ENCODE assay signal across 15 cellular contexts in genomic region chr13:19961924-19962323, GRCh38. TPM values are rescaled to one million over a fixed set of nuclear protein-coding genes. Genes with fewer than 3 reads are reported as not detected.
DNase-seq lines count a peak whose midpoint lies in the region; ATAC-seq and TF ChIP-seq lines count a peak whose summit lies in the region.
"Had no signal": no experiment of that assay in that cellular context is flagged by ENCODE, and none has a peak within 500 bp of the region (broad histone marks: within the 10 kb centered on the region; RNA-seq: fewer than 3 reads in every experiment).

No MANE protein-coding gene starts in this region.

- H3K4me1 ChIP-seq in transverse colon: peaks cover 20 to 62% (median 26%) of the 10 kb centered on the region in 4 donors

- peak overlapping the region; percentile 74 for H3K27ac Mint-ChIP-seq in activated T-cell treated with anti-CD3 and anti-CD28 coated beads, Interleukin-2, amount 50 U/mL, for 24 hours
- no peak overlapping the region for H3K27ac Mint-ChIP-seq in WTC11
- no peak overlapping the region for H3K27ac Mint-ChIP-seq in glutamatergic neuron (ENCODE audit: unreplicated experiment)
- H3K27ac Mint-ChIP-seq in stimulated activated effector memory CD8-positive, alpha-beta T cell treated with anti-CD3 and anti-CD28 coated beads, Interleukin-12 subunit alpha, Interleukin-12 subunit beta, amount 100 ng/mL, for 72 hours: no peak overlapping the region

- CTCF ChIA-PET in WTC11 (lab: Charles Lee): interaction anchor here (0.6 to 1.1 kb wide), 2 partner anchors 19 to 166 kb away, joined by 4 read pairs; no protein-coding TSS in a partner anchor

- H3K4me1 Mint-ChIP-seq in activated T-cell treated with anti-CD3 and anti-CD28 coated beads, Interleukin-2, amount 50 U/mL, for 24 hours (ENCODE audit: low read depth): peaks cover 51% of the 10 kb centered on the region
- H3K4me1 Mint-ChIP-seq in activated T-cell treated with anti-CD3 and anti-CD28 coated beads, Interleukin-2, amount 50 U/mL, for 4 hours (ENCODE audit: low read depth): peaks cover 44% of the 10 kb centered on the region
- H3K4me1 Mint-ChIP-seq in WTC11 (peaks cover 29% of the 10 kb centered on the region), glutamatergic neuron (ENCODE audit: low read depth, unreplicated experiment) (peaks cover 10% of the 10 kb centered on the region)
- H3K4me1 Mint-ChIP-seq in stimulated activated effector memory CD8-positive, alpha-beta T cell treated with anti-CD3 and anti-CD28 coated beads, Interleukin-12 subunit alpha, Interleukin-12 subunit beta, amount 100 ng/mL, for 72 hours: peaks cover 24% of the 10 kb centered on the region

- no peak for TF ChIP-seq CTCF in WTC11 (IDR thresholded peaks at IDR 0.05)
- TF ChIP-seq CTCF in glutamatergic neuron (IDR thresholded peaks at IDR 0.05; ENCODE audit: partially characterized antibody, unreplicated experiment): no peak
- no peak for TF ChIP-seq CTCF in transverse colon (IDR thresholded peaks at IDR 0.05)

- intact Hi-C loops in transverse colon (cut with DNase I; ENCODE audit: low total_unique reads): no loop called here

- no peak overlapping the region for H3K4me3 Mint-ChIP-seq in activated T-cell treated with anti-CD3 and anti-CD28 coated beads, Interleukin-2, amount 50 U/mL, for 24 hours
- H3K4me3 Mint-ChIP-seq in activated T-cell treated with anti-CD3 and anti-CD28 coated beads, Interleukin-2, amount 50 U/mL, for 4 hours: no peak overlapping the region
- peak overlapping the region; percentile 96 for H3K4me3 Mint-ChIP-seq in WTC11
- H3K4me3 Mint-ChIP-seq in glutamatergic neuron (ENCODE audit: unreplicated experiment): peak overlapping the region; percentile 78
- H3K4me3 Mint-ChIP-seq in stimulated activated effector memory CD8-positive, alpha-beta T cell treated with anti-CD3 and anti-CD28 coated beads, Interleukin-12 subunit alpha, Interleukin-12 subunit beta, amount 100 ng/mL, for 72 hours: peak overlapping the region; percentile 95

- no peak for TF ChIP-seq POLR2A in transverse colon (IDR thresholded peaks at IDR 0.05)

- POLR2A ChIA-PET in WTC11 (lab: Charles Lee): no interaction called here

- H3K36me3 ChIP-seq in transverse colon: peaks cover 0 to 13% (median 6%) of the 10 kb centered on the region in 4 donors

- H3K36me3 Mint-ChIP-seq in activated T-cell treated with anti-CD3 and anti-CD28 coated beads, Interleukin-2, amount 50 U/mL, for 24 hours (ENCODE audit: low read depth): peaks cover 63% of the 10 kb centered on the region
- peaks cover 2% of the 10 kb centered on the region for H3K36me3 Mint-ChIP-seq in activated T-cell treated with anti-CD3 and anti-CD28 coated beads, Interleukin-2, amount 50 U/mL, for 4 hours (ENCODE audit: insufficient read depth)
- H3K36me3 Mint-ChIP-seq in WTC11 (peaks cover 43% of the 10 kb centered on the region), glutamatergic neuron (ENCODE audit: unreplicated experiment) (no peaks in the 10 kb centered on the region)
- H3K36me3 Mint-ChIP-seq in stimulated activated effector memory CD8-positive, alpha-beta T cell treated with anti-CD3 and anti-CD28 coated beads, Interleukin-12 subunit alpha, Interleukin-12 subunit beta, amount 100 ng/mL, for 72 hours: peaks cover 81% of the 10 kb centered on the region

- no peaks in the 10 kb centered on the region for H3K9me3 ChIP-seq in transverse colon
- H3K9me3 ChIP-seq: left ventricle myocardium inferior, testis had no signal

- DNase-seq in activated T-cell treated with anti-CD3 and anti-CD28 coated beads, Interleukin-2, amount 50 U/mL, for 24 hours: no peak
- DNase-seq in activated T-cell treated with anti-CD3 and anti-CD28 coated beads, Interleukin-2, amount 50 U/mL, for 4 hours: no peak
- DNase-seq in WTC11 (ENCODE audit: low spot score) (no peak), glutamatergic neuron (no peak), NCI-H1105 (lab: John Stamatoyannopoulos, UW) (no peak), transverse colon (no peak)
- DNase-seq in stimulated activated effector memory CD8-positive, alpha-beta T cell treated with anti-CD3 and anti-CD28 coated beads, Interleukin-12 subunit alpha, Interleukin-12 subunit beta, amount 100 ng/mL, for 72 hours (ENCODE audit: low spot score in 2 of 2): no peak
- DNase-seq: activated CD4-positive, alpha-beta T cell treated with anti-CD3 and anti-CD28 coated beads for 4 hours; activated naive CD4-positive, alpha-beta T cell treated with Interleukin-2 at 50 U/mL for 16 hours; cortex of kidney; GDM1; left ventricle myocardium inferior; NCI-H1417; testis had no signal

- TF ChIP-seq EP300 in transverse colon (IDR thresholded peaks at IDR 0.05; ENCODE audit: low read depth): no peak

- in situ Hi-C loops in transverse colon (cut with MboI; ENCODE audit: low pct_ligation_motif_present in 1 of 4, low pct_unique_long_range_greater_than_20kb in 1 of 4, low sequenced_read_pairs in 3 of 4): no loop called here

- H3K27me3 ChIP-seq in transverse colon: no peaks in the 10 kb centered on the region
- H3K27me3 ChIP-seq: testis had no signal

- H3K27me3 Mint-ChIP-seq in activated T-cell treated with anti-CD3 and anti-CD28 coated beads, Interleukin-2, amount 50 U/mL, for 24 hours: no peaks in the 10 kb centered on the region
- H3K27me3 Mint-ChIP-seq in activated T-cell treated with anti-CD3 and anti-CD28 coated beads, Interleukin-2, amount 50 U/mL, for 4 hours (ENCODE audit: low read depth): no peaks in the 10 kb centered on the region
- H3K27me3 Mint-ChIP-seq in WTC11 (ENCODE audit: low read depth): no peaks in the 10 kb centered on the region
- H3K27me3 Mint-ChIP-seq in glutamatergic neuron (ENCODE audit: unreplicated experiment): peaks cover 16% of the 10 kb centered on the region

- peak overlapping the region in 1 of 4 donors; percentile 28 for H3K27ac ChIP-seq in transverse colon
- H3K27ac ChIP-seq: testis had no signal

- H3K4me3 ChIP-seq in transverse colon: no peak overlapping the region
- H3K4me3 ChIP-seq: testis had no signal

- H3K9me3 Mint-ChIP-seq in activated T-cell treated with anti-CD3 and anti-CD28 coated beads, Interleukin-2, amount 50 U/mL, for 24 hours: no peaks in the 10 kb centered on the region
- no peaks in the 10 kb centered on the region for H3K9me3 Mint-ChIP-seq in activated T-cell treated with anti-CD3 and anti-CD28 coated beads, Interleukin-2, amount 50 U/mL, for 4 hours
- no peaks in the 10 kb centered on the region for H3K9me3 Mint-ChIP-seq in WTC11
- peaks cover 17% of the 10 kb centered on the region for H3K9me3 Mint-ChIP-seq in glutamatergic neuron (ENCODE audit: unreplicated experiment)
- no peaks in the 10 kb centered on the region for H3K9me3 Mint-ChIP-seq in stimulated activated effector memory CD8-positive, alpha-beta T cell treated with anti-CD3 and anti-CD28 coated beads, Interleukin-12 subunit alpha, Interleukin-12 subunit beta, amount 100 ng/mL, for 72 hours

- ATAC-seq in activated T-cell treated with anti-CD3 and anti-CD28 coated beads, Interleukin-2, amount 50 U/mL, for 4 hours: no peak
- ATAC-seq in WTC11: no peak
- ATAC-seq in stimulated activated effector memory CD8-positive, alpha-beta T cell treated with anti-CD3 and anti-CD28 coated beads, Interleukin-12 subunit alpha, Interleukin-12 subunit beta, amount 100 ng/mL, for 72 hours: no peak
- ATAC-seq in HG02798 (IDR thresholded peaks at IDR 0.05; ENCODE audit: poor library complexity, unreplicated experiment): no peak

TF ChIP-seq in WTC11, 78 proteins besides CTCF, POLR2A, EP300 and RAD21 (continues in another document):
- TF ChIP-seq NR1H2 (CRISPR knock-in tag; IDR thresholded peaks at IDR 0.05): no peak
- no peak for TF ChIP-seq TEAD4 (CRISPR knock-in tag; IDR thresholded peaks at IDR 0.05)
- no peak for TF ChIP-seq IRF2 (CRISPR knock-in tag; IDR thresholded peaks at IDR 0.05; ENCODE audit: borderline replicate concordance, low read depth)
- TF ChIP-seq NR3C1 (CRISPR knock-in tag; conservative IDR thresholded peaks at IDR 0.05; ENCODE audit: low read depth): no peak
- no peak for TF ChIP-seq TEAD1 (CRISPR knock-in tag; IDR thresholded peaks at IDR 0.05)
- no peak for TF ChIP-seq STAT6 (CRISPR knock-in tag; conservative IDR thresholded peaks at IDR 0.05; ENCODE audit: low read depth)
- no peak for TF ChIP-seq MAX (CRISPR knock-in tag; IDR thresholded peaks at IDR 0.05)
- TF ChIP-seq ELF4 (CRISPR knock-in tag; IDR thresholded peaks at IDR 0.05; ENCODE audit: low read depth): no peak
- no peak for TF ChIP-seq CBFB (CRISPR knock-in tag; IDR thresholded peaks at IDR 0.05; ENCODE audit: low read depth)
- no peak for TF ChIP-seq IRF1 (CRISPR knock-in tag; IDR thresholded peaks at IDR 0.05)
- no peak for TF ChIP-seq GTF2I (CRISPR knock-in tag; conservative IDR thresholded peaks at IDR 0.05)

RNA-seq across cellular contexts. Expression of gene ZMYM2, which starts 3.4 kb away (rescaled TPM):
- 10 to 100 TPM; 26.6 to 38.4 (median 34.4) TPM for total RNA-seq in activated T-cell treated with anti-CD3 and anti-CD28 coated beads, Interleukin-2, amount 50 U/mL, for 4 hours
- total RNA-seq in WTC11 (2021): 159 to 181 TPM (median 176 TPM) in 3 replicates
- 215 TPM for total RNA-seq in glutamatergic neuron (ENCODE audit: unreplicated experiment)
- 10 to 100 TPM; 33.4 to 91.1 (median 63.6) TPM for total RNA-seq in transverse colon

Comparison
In these comparisons a context has a peak if more than half of its experiments do, and no peak if none do; other contexts are left out.
1. H3K4me3 Mint-ChIP-seq: peak in WTC11 (single experiment), glutamatergic neuron (single experiment) and stimulated activated effector memory CD8-positive, alpha-beta T cell treated with anti-CD3 and anti-CD28 coated beads, Interleukin-12 subunit alpha, Interleukin-12 subunit beta, amount 100 ng/mL, for 72 hours (single experiment); none in activated T-cell treated with anti-CD3 and anti-CD28 coated beads, Interleukin-2, amount 50 U/mL, for 24 hours (single experiment) and activated T-cell treated with anti-CD3 and anti-CD28 coated beads, Interleukin-2, amount 50 U/mL, for 4 hours (single experiment).